ENCODE assay signal across 8 cellular contexts in genomic region chr20:47501483-47502270, GRCh38. TPM values are rescaled to one million over a fixed set of nuclear protein-coding genes. Genes with fewer than 3 reads are reported as not detected.
DNase-seq lines count a peak whose midpoint lies in the region; ATAC-seq and TF ChIP-seq lines count a peak whose summit lies in the region.

TSS of gene NCOA3 (plus strand) at chr20:47501887. CDS start at chr20:47622248, 120,361 bp downstream.

- H3K4me2 ChIP-seq in IMR-90 (ENCODE audit: low read depth, low read length) (peak within 1 kb of the TSS; percentile 94), OCI-LY7 (ENCODE audit: low read length) (peak within 1 kb of the TSS; percentile 83)

- H2AFZ ChIP-seq in IMR-90 (replicated peaks; ENCODE audit: low read length, poor library complexity) (peak within 1 kb of the TSS; percentile 95), OCI-LY7 (ENCODE audit: low read length) (peak within 1 kb of the TSS; percentile 32; the same call in 1 of the 2 replicates)

- intact Hi-C loops in IMR-90 (cut with micrococcal nuclease): loop anchor here (1.0 to 5.0 kb wide), 7 partner anchors 76 to 305 kb away; no protein-coding TSS in a partner anchor
- intact Hi-C loops in OCI-LY7 (cut with micrococcal nuclease; ENCODE audit: unreplicated experiment): loop anchor here (1.0 to 5.0 kb wide), 7 partner anchors 14 to 229 kb away; no protein-coding TSS in a partner anchor
- intact Hi-C loops in mucosa of descending colon (cut with DNase I, micrococcal nuclease): no loop called here

- peak within 1 kb of the TSS; percentile 39; the same call in 2 of the 3 replicates for H2BK15ac ChIP-seq in IMR-90 (ENCODE audit: low read depth, low read length)

- ATAC-seq in GM21447 (IDR thresholded peaks at IDR 0.05; ENCODE audit: unreplicated experiment): peak; percentile 67
- peak; percentile 98 for ATAC-seq in IMR-90 (ENCODE audit: low read depth)
- peak; percentile 95 for ATAC-seq in mucosa of descending colon

- peak within 1 kb of the TSS; percentile 73 for H2BK20ac ChIP-seq in IMR-90 (ENCODE audit: low read depth, low read length)

- peak within 1 kb of the TSS; percentile 93 for H2AK9ac ChIP-seq in IMR-90 (replicated peaks; ENCODE audit: low read depth, low read length, poor library complexity)

- peaks cover 0 to 27% of the 10 kb centered on the region in 2 experiments; a peak in 3 of 4 replicates for H3K79me1 ChIP-seq in IMR-90 (ENCODE audit: low read depth in 1 of 2, low read length in 2 of 2)

- peak within 1 kb of the TSS; percentile 87 for H4K5ac ChIP-seq in IMR-90 (ENCODE audit: low read depth, low read length)

- H3K9ac ChIP-seq in IMR-90 (ENCODE audit: low read depth, low read length): peak within 1 kb of the TSS; percentile 75

- H2AK5ac ChIP-seq in IMR-90 (ENCODE audit: low read depth, low read length): peak within 1 kb of the TSS; percentile 45

- TF ChIP-seq CTCF in IMR-90 (conservative IDR thresholded peaks at IDR 0.05; ENCODE audit: low read depth, low read length) (peak; percentile 38), OCI-LY7 (conservative IDR thresholded peaks at IDR 0.05; ENCODE audit: low read length) (peak; percentile 45), mucosa of descending colon (IDR thresholded peaks at IDR 0.05) (peak; percentile 66)

- H2BK120ac ChIP-seq in IMR-90 (ENCODE audit: low read depth, low read length): peak within 1 kb of the TSS; percentile 53

- H3K4ac ChIP-seq in IMR-90 (ENCODE audit: low read depth, low read length): peak within 1 kb of the TSS; percentile 90

- H3K36me3 ChIP-seq in IMR-90 (ENCODE audit: control insufficient read depth, insufficient read depth, low read length): no peaks in the 10 kb centered on the region
- peaks cover 12% of the 10 kb centered on the region for H3K36me3 ChIP-seq in OCI-LY7 (ENCODE audit: insufficient read depth, low read length)
- no peaks in the 10 kb centered on the region for H3K36me3 ChIP-seq in mucosa of descending colon (ENCODE audit: low read depth)

- no peaks in the 10 kb centered on the region for H3K9me1 ChIP-seq in IMR-90 (ENCODE audit: insufficient read depth, low read length)

- WGBS in IMR-90 (ENCODE audit: extremely low coverage in 2 of 2, insufficient read length in 1 of 2), 2 experiments: 1% methylated on average over 43 of the region's 74 CpGs; no CpG with 5 or more reads in 1 of the 2 experiments

- no peaks in the 10 kb centered on the region for H3K9me2 ChIP-seq in OCI-LY7 (ENCODE audit: insufficient read depth, low read length)

- H4K20me1 ChIP-seq in IMR-90 (ENCODE audit: insufficient read depth, low read length) (peaks cover 24% of the 10 kb centered on the region; the same call in 1 of the 2 replicates), OCI-LY7 (ENCODE audit: insufficient read depth, low read length) (peaks cover 14% of the 10 kb centered on the region; the same call in 1 of the 2 replicates)

- H3K14ac ChIP-seq in IMR-90 (replicated peaks; ENCODE audit: low read depth, low read length): peak within 1 kb of the TSS; percentile 85

- H4K91ac ChIP-seq in IMR-90 (ENCODE audit: insufficient read depth, low read depth, low read length): peak within 1 kb of the TSS; percentile 90

- CTCF ChIA-PET in IMR-90 (lab: Yijun Ruan, JAX) (interaction anchor here (0.9 kb wide), 2 partner anchors 103 to 119 kb away, joined by 3 to 6 read pairs; no protein-coding TSS in a partner anchor), OCI-LY7 (lab: Charles Lee; ENCODE audit: unreplicated experiment) (interaction anchor here (0.8 to 1.8 kb wide), 3 partner anchors 8 to 119 kb away, joined by 3 to 8 read pairs (median 3); no protein-coding TSS in a partner anchor)

- H3K23ac ChIP-seq in IMR-90 (ENCODE audit: low read depth, low read length): peak within 1 kb of the TSS; percentile 86

- peak; percentile 98 for DNase-seq in DMS 273 (lab: John Stamatoyannopoulos, UW; ENCODE audit: unreplicated experiment)
- peak; percentile 92 for DNase-seq in IMR-90
- peak; percentile 98 for DNase-seq in OCI-LY7 (ENCODE audit: low spot score)
- peak; percentile 83 for DNase-seq in activated T-cell treated with anti-CD3 and anti-CD28 coated beads for 1 hour (ENCODE audit: low read depth)
- no peak for DNase-seq in epithelial cell of prostate (ENCODE audit: low read depth, low spot score)
- DNase-seq in mucosa of descending colon: peak; percentile 96 to 98 (median 97)
- DNase-seq in stimulated activated CD8-positive, alpha-beta memory T cell treated with anti-CD3 and anti-CD28 coated beads, Interleukin-4, amount 100 ng/mL, for 1 hour (ENCODE audit: low read depth in 2 of 2, low spot score in 1 of 2): peak; percentile 85

- TF ChIP-seq POLR2A in IMR-90 (IDR thresholded peaks at IDR 0.05; ENCODE audit: low read depth, low read length): peak; percentile 96

- no peaks in the 10 kb centered on the region for H3K9me3 ChIP-seq in IMR-90 (ENCODE audit: control insufficient read depth, insufficient read depth, low read length)
- H3K9me3 ChIP-seq in OCI-LY7 (ENCODE audit: low read length): no peaks in the 10 kb centered on the region
- H3K9me3 ChIP-seq in mucosa of descending colon: no peaks in the 10 kb centered on the region

- H3K27ac ChIP-seq in IMR-90 (ENCODE audit: insufficient read depth, low read length) (peak within 1 kb of the TSS; percentile 85), OCI-LY7 (ENCODE audit: low read depth, low read length, poor library complexity, severe bottlenecking) (peak within 1 kb of the TSS; percentile 80), epithelial cell of prostate (peak within 1 kb of the TSS; percentile 76)

- H3K27me3 ChIP-seq in IMR-90 (ENCODE audit: control insufficient read depth, insufficient read depth, low read length): no peaks in the 10 kb centered on the region

- in situ Hi-C loops in IMR-90 (cut with MboI; ENCODE audit: low sequenced_read_pairs): no loop called here

- POLR2A ChIA-PET in IMR-90 (lab: Charles Lee; ENCODE audit: unreplicated experiment) (interaction anchor here (0.6 to 1.3 kb wide), 5 partner anchors 8 to 112 kb away, joined by 3 to 6 read pairs (median 3); no protein-coding TSS in a partner anchor), OCI-LY7 (lab: Charles Lee) (interaction anchor here (0.5 to 4.1 kb wide), 23 partner anchors 8 to 240 kb away, joined by 3 to 47 read pairs (median 5); no protein-coding TSS in a partner anchor)

- H3K4me3 ChIP-seq in IMR-90 (ENCODE audit: insufficient read depth, low read depth, low read length) (peak within 1 kb of the TSS; percentile 60), OCI-LY7 (ENCODE audit: low read depth, low read length, poor library complexity, severe bottlenecking) (peak within 1 kb of the TSS; percentile 82), mucosa of descending colon (peak within 1 kb of the TSS; percentile 97)

- dilution Hi-C loops in IMR-90 (cut with HindIII; ENCODE audit: low sequenced_read_pairs, unreplicated experiment): no loop called here

- peak within 1 kb of the TSS; percentile 89 for H3K56ac ChIP-seq in IMR-90 (ENCODE audit: extremely low read depth, insufficient read depth, low read length)

- peak within 1 kb of the TSS; percentile 46 for H3K18ac ChIP-seq in IMR-90 (ENCODE audit: low read depth, low read length)

- H3K4me1 ChIP-seq in IMR-90 (ENCODE audit: control insufficient read depth, insufficient read depth, low read length): peaks cover 6% of the 10 kb centered on the region
- peaks cover 49% of the 10 kb centered on the region for H3K4me1 ChIP-seq in OCI-LY7 (ENCODE audit: insufficient read depth, low read length, poor library complexity, severe bottlenecking)
- H3K4me1 ChIP-seq in mucosa of descending colon (ENCODE audit: low read depth): peaks cover 12% of the 10 kb centered on the region

- H3K79me2 ChIP-seq in OCI-LY7 (ENCODE audit: insufficient read depth, low read depth, low read length): peaks cover 64% of the 10 kb centered on the region

- H2BK5ac ChIP-seq in IMR-90 (ENCODE audit: low read depth, low read length, poor library complexity, severe bottlenecking): peak within 1 kb of the TSS; percentile 84

- BruUV-seq in IMR-90 (replicated peaks; lab: Mats Ljungman, UMichigan) (no TSS peak), OCI-LY7 (replicated peaks; lab: Mats Ljungman, UMichigan) (no TSS peak)

- TF ChIP-seq RAD21 in IMR-90 (IDR thresholded peaks at IDR 0.05; ENCODE audit: low read length): peak; percentile 41

- peak within 1 kb of the TSS; percentile 65 to 97 for H4K8ac ChIP-seq in IMR-90 (ENCODE audit: low read depth in 2 of 2, low read length in 2 of 2)

TF ChIP-seq in IMR-90, 13 proteins besides CTCF, POLR2A, EP300 and RAD21:
- TF ChIP-seq CEBPB (IDR thresholded peaks at IDR 0.05; ENCODE audit: low read depth, low read length): no peak
- TF ChIP-seq RFX5 (IDR thresholded peaks at IDR 0.05; ENCODE audit: low read depth, low read length): no peak
- TF ChIP-seq FOS (IDR thresholded peaks at IDR 0.05; ENCODE audit: low read depth, low read length): no peak
- TF ChIP-seq SMC3 (IDR thresholded peaks at IDR 0.05; ENCODE audit: low read depth, low read length): peak; percentile 35
- no peak for TF ChIP-seq CHD1 (IDR thresholded peaks at IDR 0.05; ENCODE audit: low read depth, low read length)
- no peak for TF ChIP-seq USF2 (IDR thresholded peaks at IDR 0.05; ENCODE audit: low read depth, low read length)
- peak; percentile 6 for TF ChIP-seq RCOR1 (IDR thresholded peaks at IDR 0.05; ENCODE audit: insufficient replicate concordance, low read length)
- TF ChIP-seq BHLHE40 (IDR thresholded peaks at IDR 0.05; ENCODE audit: low read depth, low read length): peak; percentile 86
- 0 out of 2 replicates have a peak, but pooled peaks have one; percentile 60 for TF ChIP-seq MAZ (IDR thresholded peaks at IDR 0.05; ENCODE audit: borderline replicate concordance, low read depth, low read length)
- TF ChIP-seq MXI1 (IDR thresholded peaks at IDR 0.05; ENCODE audit: borderline replicate concordance, low read depth, low read length): peak; percentile 47; the same call in 1 of the 2 replicates
TF ChIP-seq in IMR-90: peak in this region for 5.

RNA-seq across cellular contexts. Expression of gene NCOA3, which starts in this region (rescaled TPM):
- total RNA-seq in IMR-90 (2012; rRNA removed): 27.2 and 29.0 TPM in 2 replicates
- polyA plus RNA-seq in IMR-90 (2012; rRNA removed): 8.1 and 8.8 TPM in 2 replicates
- polyA plus RNA-seq in IMR-90 (2012; cell fraction: cytosol; rRNA removed): 2.7 and 2.8 TPM in 2 replicates
- 5.1 and 16.2 TPM in 2 replicates for polyA plus RNA-seq in IMR-90 (2012; cell fraction: nucleus; rRNA removed; ENCODE audit: low replicate concordance)
- total RNA-seq in OCI-LY7 (2014; rRNA removed; shearing (Covaris generic)): 45.4 and 50.5 TPM in 2 replicates
- 75.6 and 86.5 TPM in 2 replicates for total RNA-seq in OCI-LY7 (2022)
- 10 to 100 TPM; 22.8 to 28.8 (median 24.7) TPM for total RNA-seq in mucosa of descending colon

Comparison
In these comparisons a context has a peak if more than half of its experiments do, and no peak if none do; other contexts are left out.
1. intact Hi-C loops: an anchor here in IMR-90 (1.0 to 5.0 kb wide) and OCI-LY7 (1.0 to 5.0 kb wide); none called in mucosa of descending colon.